ENCODE assay signal across 8 cellular contexts in genomic region chr9:96071245-96072124, GRCh38.
DNase-seq lines count a peak whose midpoint lies in the region; ATAC-seq and TF ChIP-seq lines count a peak whose summit lies in the region.

No MANE protein-coding gene starts in this region.

- H3K27me3 ChIP-seq in breast epithelium (no peaks in the 10 kb centered on the region), lower lobe of right lung (ENCODE audit: low read depth) (no peaks in the 10 kb centered on the region), vagina (no peaks in the 10 kb centered on the region)

- H3K4me3 ChIP-seq in breast epithelium (no peak overlapping the region), lower lobe of right lung (no peak overlapping the region), vagina (no peak overlapping the region)

- peaks cover 34% of the 10 kb centered on the region for H3K27me3 Mint-ChIP-seq in MCF 10A (ENCODE audit: insufficient read depth, unreplicated experiment)

- in situ Hi-C loops in T47D (cut with HindIII; ENCODE audit: low pct_unique_long_range_greater_than_20kb, low sequenced_read_pairs) = no loop called here

- TF ChIP-seq CTCF in MCF 10A (IDR thresholded peaks at IDR 0.05; ENCODE audit: unreplicated experiment) (peak; percentile 47), breast epithelium (IDR thresholded peaks at IDR 0.05) (no peak), lower lobe of right lung (IDR thresholded peaks at IDR 0.05) (peak; percentile 31), vagina (IDR thresholded peaks at IDR 0.05) (no peak)

- no peaks in the 10 kb centered on the region for H3K4me1 ChIP-seq in breast epithelium
- H3K4me1 ChIP-seq in lower lobe of right lung = no peaks in the 10 kb centered on the region
- H3K4me1 ChIP-seq in vagina = peaks cover 9% of the 10 kb centered on the region

- no peaks in the 10 kb centered on the region for H3K36me3 Mint-ChIP-seq in MCF 10A (ENCODE audit: insufficient read depth, unreplicated experiment)

- H3K9me3 ChIP-seq in breast epithelium (no peaks in the 10 kb centered on the region), lower lobe of right lung (no peaks in the 10 kb centered on the region), vagina (no peaks in the 10 kb centered on the region)

- TF ChIP-seq POLR2A in breast epithelium (IDR thresholded peaks at IDR 0.05) (no peak), vagina (IDR thresholded peaks at IDR 0.05) (no peak)

- H3K27ac Mint-ChIP-seq in MCF 10A (ENCODE audit: low read depth, unreplicated experiment) = no peak overlapping the region

- H3K27ac ChIP-seq in breast epithelium = no peak overlapping the region
- no peak overlapping the region for H3K27ac ChIP-seq in lower lobe of right lung
- H3K27ac ChIP-seq in vagina = no peak overlapping the region

- H3K4me3 Mint-ChIP-seq in MCF 10A (ENCODE audit: unreplicated experiment) = no peak overlapping the region

- H3K4me1 Mint-ChIP-seq in MCF 10A (ENCODE audit: insufficient read depth, unreplicated experiment) = no peaks in the 10 kb centered on the region

- intact Hi-C loops in MCF 10A (cut with micrococcal nuclease) (no loop called here), breast epithelium (cut with DNase I; ENCODE audit: low total_unique reads) (no loop called here), lower lobe of right lung (cut with DNase I) (no loop called here), vagina (cut with DNase I) (no loop called here)

- no peaks in the 10 kb centered on the region for H3K36me3 ChIP-seq in breast epithelium
- H3K36me3 ChIP-seq in lower lobe of right lung = no peaks in the 10 kb centered on the region
- no peaks in the 10 kb centered on the region for H3K36me3 ChIP-seq in vagina

- no peaks in the 10 kb centered on the region for H3K9me3 Mint-ChIP-seq in MCF 10A (ENCODE audit: unreplicated experiment)

- no TSS peak for BruUV-seq in MCF 10A (replicated peaks; lab: Mats Ljungman, UMichigan)

- peak in 1 of 2 donors; percentile 31 for ATAC-seq in lower lobe of right lung

- DNase-seq in MCF 10A (ENCODE audit: unreplicated experiment) (peak; percentile 47), breast epithelium (ENCODE audit: low spot score in 2 of 2) (no peak), M059J (ENCODE audit: low read depth) (peak; percentile 37), T47D (ENCODE audit: low read depth in 1 of 2, low spot score in 1 of 2) (peak; percentile 24 to 34), lower lobe of right lung (no peak), AML-193 (lab: John Stamatoyannopoulos, UW) (no peak), vagina (ENCODE audit: extremely low spot score in 2 of 2) (no peak), NCI-H1417 treated with DMSO at 0.1 percent for 48 hours (lab: John Stamatoyannopoulos, UW) (no peak)

- CTCF ChIA-PET in MCF 10A (lab: Yijun Ruan, JAX) = interaction anchor here (0.7 to 1.3 kb wide), 4 partner anchors 32 to 756 kb away, joined by 3 to 4 read pairs (median 3); no protein-coding TSS in a partner anchor

- POLR2A ChIA-PET in MCF 10A (lab: Yijun Ruan, JAX) = no interaction called here

Comparison
In these comparisons a context has a peak if more than half of its experiments do, and no peak if none do; other contexts are left out.
1. DNase-seq: peak in MCF 10A (single experiment), M059J (single experiment) and T47D (2 of 2); none in breast epithelium (0 of 2), lower lobe of right lung (single experiment), AML-193 (0 of 2), vagina (0 of 2) and NCI-H1417 treated with DMSO at 0.1 percent for 48 hours (single experiment).
2. CTCF ChIP-seq: peak in MCF 10A (single experiment) and lower lobe of right lung (single experiment); none in breast epithelium (0 of 3) and vagina (0 of 3).